In genomic region chr18:60024345-60024744, GRCh38 we compare ENCODE assay signal across 22 cellular contexts.
"Had no signal": no experiment of that assay in that cellular context is flagged by ENCODE, and none has a peak within 500 bp of the region (broad histone marks: within the 10 kb centered on the region; RNA-seq: fewer than 3 reads in every experiment).

No MANE protein-coding gene starts in this region.

- H3K27ac ChIP-seq: gastrocnemius medialis, heart right ventricle, lower lobe of right lung, ovary, psoas muscle, right lobe of liver, testis, tibial artery had no signal

- ATAC-seq: effector memory CD8-positive, alpha-beta T cell; gastrocnemius medialis; heart right ventricle; left ventricle myocardium superior; naive thymus-derived CD8-positive, alpha-beta T cell; psoas muscle; right lobe of liver; stimulated activated effector memory CD8-positive, alpha-beta T cell treated with anti-CD3 and anti-CD28 coated beads, Interleukin-12 subunit alpha, Interleukin-12 subunit beta, amount 100 ng/mL, for 72 hours had no signal

- H3K9me3 ChIP-seq: gastrocnemius medialis, heart right ventricle, lower lobe of right lung, ovary, psoas muscle, right lobe of liver, testis, tibial artery had no signal

- H3K36me3 ChIP-seq: gastrocnemius medialis, heart right ventricle, lower lobe of right lung, ovary, right lobe of liver, tibial artery had no signal

- H3K4me1 ChIP-seq: gastrocnemius medialis, heart right ventricle, lower lobe of right lung, psoas muscle, right lobe of liver, testis, tibial artery had no signal

- DNase-seq: cortex of kidney; effector memory CD8-positive, alpha-beta T cell; erythroblast; gastrocnemius medialis; heart right ventricle; hypothalamus; immature natural killer cell; left ventricle myocardium superior; lower lobe of right lung; naive thymus-derived CD8-positive, alpha-beta T cell; occipital lobe; ovary; posterior cingulate gyrus; psoas muscle; right lobe of liver; stimulated activated CD4-positive, alpha-beta T cell treated with anti-CD3 and anti-CD28 coated beads, Interleukin-2, amount 100 ng/mL, for 24 hours; stimulated activated CD4-positive, alpha-beta T cell treated with anti-CD3 and anti-CD28 coated beads, Interleukin-4, amount 100 ng/mL, for 24 hours; stimulated activated naive CD4-positive, alpha-beta T cell treated with Interleukin-2 at 50 U/mL for 16 hours; substantia nigra; testis; tibial artery had no signal

- H3K27me3 ChIP-seq: gastrocnemius medialis, heart right ventricle, ovary, right lobe of liver, testis, tibial artery had no signal

- H3K4me3 ChIP-seq: gastrocnemius medialis, heart right ventricle, lower lobe of right lung, ovary, psoas muscle, right lobe of liver, testis, tibial artery had no signal
